27 cellular contexts compared by ENCODE assay signal in the genomic region with DNA sequence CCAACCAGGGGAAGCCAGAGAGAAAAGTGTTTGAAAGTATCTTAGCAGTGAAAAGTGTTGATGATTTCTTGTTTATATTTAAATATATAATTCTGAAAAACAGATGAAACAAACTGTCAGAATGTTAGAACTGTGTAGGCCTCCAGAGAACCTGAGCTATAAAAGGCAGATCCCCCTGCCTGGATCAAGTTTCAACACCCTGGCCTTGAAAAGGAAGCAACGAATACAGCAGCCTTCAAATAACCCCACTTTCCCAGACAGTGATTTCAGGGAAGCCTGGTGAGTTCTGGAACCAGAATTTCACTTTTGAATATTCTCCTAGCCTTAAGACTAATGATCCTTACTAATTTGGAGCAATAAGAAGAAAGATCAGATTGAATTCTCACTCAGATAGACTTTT. TPM values are rescaled to one million over a fixed set of nuclear protein-coding genes. Genes with fewer than 3 reads are reported as not detected.
"Had no signal": no experiment of that assay in that cellular context is flagged by ENCODE, and none has a peak within 500 bp of the region (broad histone marks: within the 10 kb centered on the region; RNA-seq: fewer than 3 reads in every experiment).

No MANE protein-coding gene starts in this region.

- H3K4me3 ChIP-seq: dorsolateral prefrontal cortex, heart left ventricle, lung, ovary, smooth muscle cell had no signal

- DNase-seq: cortex of kidney; dorsolateral prefrontal cortex; effector CD8-positive, alpha-beta T cell; heart left ventricle; hippocampal formation; immature natural killer cell; kidney; left cardiac atrium; left ventricle myocardium superior; mesenchymal stem cell; midbrain; naive thymus-derived CD4-positive, alpha-beta T cell; nucleus accumbens; ovary; right cardiac atrium; stimulated activated CD4-positive, alpha-beta T cell treated with anti-CD3 and anti-CD28 coated beads, Interleukin-2, amount 100 ng/mL, for 48 hours; stimulated activated naive CD4-positive, alpha-beta T cell treated with Interleukin-2 at 50 U/mL for 16 hours; trophoblast cell had no signal

- H3K36me3 ChIP-seq: heart left ventricle, ovary had no signal

- H3K27me3 ChIP-seq: dorsolateral prefrontal cortex, heart left ventricle, ovary had no signal

- H3K4me2 ChIP-seq: smooth muscle cell had no signal

- H3K4me1 ChIP-seq: heart left ventricle had no signal

- H3K27ac ChIP-seq: dorsolateral prefrontal cortex, heart left ventricle, ovary had no signal

- H3K9me3 ChIP-seq: ovary had no signal

- ATAC-seq: esophagus mucosa; heart left ventricle; left cardiac atrium; left ventricle myocardium superior; naive thymus-derived CD4-positive, alpha-beta T cell; right cardiac atrium had no signal

RNA-seq across cellular contexts. Expression of a gene that starts 13.3 kb away (rescaled TPM):
- total RNA-seq: chondrocyte; dorsolateral prefrontal cortex; esophagus mucosa; fibroblast of lung; frontal cortex; glomerular endothelial cell; heart left ventricle; kidney; left cardiac atrium; left ventricle myocardium superior; lung; naive thymus-derived CD4-positive, alpha-beta T cell; neural crest cell; ovary; progenitor cell of endocrine pancreas; right cardiac atrium; smooth muscle cell had no signal
- polyA plus RNA-seq: fibroblast of lung; heart left ventricle; immature natural killer cell; lung; naive thymus-derived CD4-positive, alpha-beta T cell; ovary; right cardiac atrium; smooth muscle cell had no signal
